ENCODE assay signal across 2 cellular contexts in genomic region chr10:36885746-36886145, GRCh38.
TF ChIP-seq lines count a peak whose summit lies in the region.

No MANE protein-coding gene starts in this region.

TF ChIP-seq in HepG2, 621 proteins besides CTCF, POLR2A, EP300 and RAD21:
- TF ChIP-seq ZNF280D (CRISPR knock-in tag; IDR thresholded peaks at IDR 0.05): no peak

TF ChIP-seq in SK-N-SH, 30 proteins besides CTCF, POLR2A, EP300 and RAD21 (continued from another document):
- TF ChIP-seq, protein P1, sequence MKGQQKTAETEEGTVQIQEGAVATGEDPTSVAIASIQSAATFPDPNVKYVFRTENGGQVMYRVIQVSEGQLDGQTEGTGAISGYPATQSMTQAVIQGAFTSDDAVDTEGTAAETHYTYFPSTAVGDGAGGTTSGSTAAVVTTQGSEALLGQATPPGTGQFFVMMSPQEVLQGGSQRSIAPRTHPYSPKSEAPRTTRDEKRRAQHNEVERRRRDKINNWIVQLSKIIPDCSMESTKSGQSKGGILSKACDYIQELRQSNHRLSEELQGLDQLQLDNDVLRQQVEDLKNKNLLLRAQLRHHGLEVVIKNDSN (IDR thresholded peaks at IDR 0.05; ENCODE audit: borderline replicate concordance, low read depth): no peak
- TF ChIP-seq RCOR1 (IDR thresholded peaks at IDR 0.05; ENCODE audit: low read length) (no peak), MXI1 (IDR thresholded peaks at IDR 0.05; ENCODE audit: low read depth, low read length) (no peak), TAF1 (IDR thresholded peaks at IDR 0.05; ENCODE audit: borderline replicate concordance, low read depth, low read length) (no peak), MEF2A (IDR thresholded peaks at IDR 0.05; ENCODE audit: borderline replicate concordance, low read depth) (no peak), FOXJ3 (CRISPR knock-in tag; IDR thresholded peaks at IDR 0.05) (no peak), POLR2AphosphoS5 (IDR thresholded peaks at IDR 0.05; ENCODE audit: low read depth, low read length) (no peak), GABPA (IDR thresholded peaks at IDR 0.05; ENCODE audit: low read depth) (no peak), NFIC (IDR thresholded peaks at IDR 0.05; ENCODE audit: borderline replicate concordance) (no peak)
- TF ChIP-seq, protein P2, sequence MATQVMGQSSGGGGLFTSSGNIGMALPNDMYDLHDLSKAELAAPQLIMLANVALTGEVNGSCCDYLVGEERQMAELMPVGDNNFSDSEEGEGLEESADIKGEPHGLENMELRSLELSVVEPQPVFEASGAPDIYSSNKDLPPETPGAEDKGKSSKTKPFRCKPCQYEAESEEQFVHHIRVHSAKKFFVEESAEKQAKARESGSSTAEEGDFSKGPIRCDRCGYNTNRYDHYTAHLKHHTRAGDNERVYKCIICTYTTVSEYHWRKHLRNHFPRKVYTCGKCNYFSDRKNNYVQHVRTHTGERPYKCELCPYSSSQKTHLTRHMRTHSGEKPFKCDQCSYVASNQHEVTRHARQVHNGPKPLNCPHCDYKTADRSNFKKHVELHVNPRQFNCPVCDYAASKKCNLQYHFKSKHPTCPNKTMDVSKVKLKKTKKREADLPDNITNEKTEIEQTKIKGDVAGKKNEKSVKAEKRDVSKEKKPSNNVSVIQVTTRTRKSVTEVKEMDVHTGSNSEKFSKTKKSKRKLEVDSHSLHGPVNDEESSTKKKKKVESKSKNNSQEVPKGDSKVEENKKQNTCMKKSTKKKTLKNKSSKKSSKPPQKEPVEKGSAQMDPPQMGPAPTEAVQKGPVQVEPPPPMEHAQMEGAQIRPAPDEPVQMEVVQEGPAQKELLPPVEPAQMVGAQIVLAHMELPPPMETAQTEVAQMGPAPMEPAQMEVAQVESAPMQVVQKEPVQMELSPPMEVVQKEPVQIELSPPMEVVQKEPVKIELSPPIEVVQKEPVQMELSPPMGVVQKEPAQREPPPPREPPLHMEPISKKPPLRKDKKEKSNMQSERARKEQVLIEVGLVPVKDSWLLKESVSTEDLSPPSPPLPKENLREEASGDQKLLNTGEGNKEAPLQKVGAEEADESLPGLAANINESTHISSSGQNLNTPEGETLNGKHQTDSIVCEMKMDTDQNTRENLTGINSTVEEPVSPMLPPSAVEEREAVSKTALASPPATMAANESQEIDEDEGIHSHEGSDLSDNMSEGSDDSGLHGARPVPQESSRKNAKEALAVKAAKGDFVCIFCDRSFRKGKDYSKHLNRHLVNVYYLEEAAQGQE (IDR thresholded peaks at IDR 0.05; ENCODE audit: low read depth, low read length): no peak
